In the genomic region with DNA sequence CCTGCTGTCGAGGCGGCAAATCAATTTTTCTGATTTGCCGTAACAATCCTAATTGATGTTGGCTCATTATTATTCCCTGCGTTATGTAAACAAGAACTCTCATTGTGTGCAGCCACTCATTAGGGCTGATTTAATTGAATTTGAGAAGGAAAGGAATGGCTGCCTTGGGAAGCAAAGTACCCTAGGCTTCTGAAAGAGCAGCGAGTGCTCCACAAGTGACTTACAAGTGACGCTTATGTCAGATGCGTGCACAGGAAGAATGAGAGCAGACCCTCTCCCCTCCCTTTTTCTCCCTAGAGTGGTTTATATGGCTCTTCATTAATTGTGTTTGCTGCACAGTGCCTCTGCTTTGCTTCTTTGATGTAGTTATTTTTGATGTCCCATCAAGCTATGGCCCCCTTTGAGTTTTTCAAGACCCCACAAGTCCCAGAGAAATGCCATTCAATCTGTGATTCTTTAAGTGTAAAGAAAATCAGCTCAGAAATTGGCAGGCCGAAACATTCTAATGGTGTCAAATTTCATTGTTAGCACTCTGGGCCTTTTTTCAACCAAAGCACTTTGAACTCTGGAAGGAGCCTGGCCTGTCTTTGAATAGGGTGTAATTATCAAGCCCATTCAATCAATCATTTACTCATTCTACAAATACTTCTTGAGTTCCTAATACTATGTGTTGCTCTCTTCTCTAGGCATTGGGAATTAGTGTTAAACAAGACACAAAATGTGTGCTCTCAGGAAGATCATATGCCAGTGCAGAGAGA, we compare ENCODE assay signal across 1 cellular context.
TF ChIP-seq lines count a peak whose summit lies in the region.

No MANE protein-coding gene starts in this region.

TF ChIP-seq in GM23338, 12 proteins besides CTCF, POLR2A, EP300 and RAD21 (continued from another document):
- no peak for TF ChIP-seq STAT1 (IDR thresholded peaks at IDR 0.05; ENCODE audit: unreplicated experiment)
- TF ChIP-seq ZNF114 (CRISPR knock-in tag; IDR thresholded peaks at IDR 0.05) = no peak
- no peak for TF ChIP-seq POLR2AphosphoS5 (IDR thresholded peaks at IDR 0.05; ENCODE audit: low read depth)
- no peak for TF ChIP-seq ZNF462 (CRISPR knock-in tag; IDR thresholded peaks at IDR 0.05)
- TF ChIP-seq EZH2phosphoT487 (IDR thresholded peaks at IDR 0.05; ENCODE audit: unreplicated experiment) = no peak
- TF ChIP-seq NANOG (IDR thresholded peaks at IDR 0.05; ENCODE audit: borderline replicate concordance) = no peak
- TF ChIP-seq JUNB (IDR thresholded peaks at IDR 0.05; ENCODE audit: unreplicated experiment) = no peak
TF ChIP-seq in GM23338: peak in this region for 0.
